16 cellular contexts compared by ENCODE assay signal in the genomic region with DNA sequence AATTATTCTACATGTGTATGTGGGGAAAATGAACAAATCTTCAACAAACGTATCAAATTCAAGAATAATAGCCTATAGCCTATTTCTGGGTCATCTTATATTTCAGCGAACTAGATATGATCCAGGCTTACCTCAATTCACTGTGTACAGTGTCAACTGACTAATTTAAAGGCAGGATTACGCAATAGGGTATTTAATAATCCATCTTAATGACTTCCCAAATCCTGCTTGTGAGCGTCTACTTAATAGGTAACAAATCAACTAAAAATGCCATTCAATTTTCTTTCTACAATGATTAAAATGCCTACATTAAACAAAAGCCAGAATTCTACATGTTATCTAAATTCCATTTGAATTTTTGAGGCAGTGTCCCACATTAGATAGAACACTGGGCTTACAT.
"Had no signal": no experiment of that assay in that cellular context is flagged by ENCODE, and none has a peak within 500 bp of the region (broad histone marks: within the 10 kb centered on the region; RNA-seq: fewer than 3 reads in every experiment).

No MANE protein-coding gene starts in this region.

- H3K4me3 ChIP-seq: colonic mucosa, gastrocnemius medialis, prostate gland, sigmoid colon, skin epidermis had no signal

- H3K27me3 ChIP-seq: colonic mucosa, gastrocnemius medialis, sigmoid colon had no signal

- H3K36me3 ChIP-seq: prostate gland had no signal

- H3K4me1 ChIP-seq: colonic mucosa, gastrocnemius medialis, parathyroid adenoma, prostate gland had no signal

- H3K9ac ChIP-seq: parathyroid adenoma had no signal

- H3K9me3 ChIP-seq: colonic mucosa, gastrocnemius medialis, prostate gland, sigmoid colon had no signal

- H3K27ac ChIP-seq: colonic mucosa, gastrocnemius medialis, parathyroid adenoma, prostate gland, sigmoid colon, skin epidermis had no signal

- DNase-seq: colonic mucosa; dermis blood vessel endothelial cell; gastrocnemius medialis; islet precursor cell; mammary epithelial cell; naive thymus-derived CD4-positive, alpha-beta T cell; nephron progenitor cell; retina; sigmoid colon; stimulated activated CD4-positive, alpha-beta T cell treated with anti-CD3 and anti-CD28 coated beads, Interleukin-2, amount 100 ng/mL, for 48 hours; stimulated activated naive CD4-positive, alpha-beta T cell treated with Interleukin-2 at 50 U/mL for 16 hours; trophoblast cell had no signal

- ATAC-seq: gastrocnemius medialis; left lobe of liver; naive thymus-derived CD4-positive, alpha-beta T cell had no signal

- H2AFZ ChIP-seq: parathyroid adenoma had no signal
